Comparison of ENCODE assay signal across 8 cellular contexts in the genomic region with DNA sequence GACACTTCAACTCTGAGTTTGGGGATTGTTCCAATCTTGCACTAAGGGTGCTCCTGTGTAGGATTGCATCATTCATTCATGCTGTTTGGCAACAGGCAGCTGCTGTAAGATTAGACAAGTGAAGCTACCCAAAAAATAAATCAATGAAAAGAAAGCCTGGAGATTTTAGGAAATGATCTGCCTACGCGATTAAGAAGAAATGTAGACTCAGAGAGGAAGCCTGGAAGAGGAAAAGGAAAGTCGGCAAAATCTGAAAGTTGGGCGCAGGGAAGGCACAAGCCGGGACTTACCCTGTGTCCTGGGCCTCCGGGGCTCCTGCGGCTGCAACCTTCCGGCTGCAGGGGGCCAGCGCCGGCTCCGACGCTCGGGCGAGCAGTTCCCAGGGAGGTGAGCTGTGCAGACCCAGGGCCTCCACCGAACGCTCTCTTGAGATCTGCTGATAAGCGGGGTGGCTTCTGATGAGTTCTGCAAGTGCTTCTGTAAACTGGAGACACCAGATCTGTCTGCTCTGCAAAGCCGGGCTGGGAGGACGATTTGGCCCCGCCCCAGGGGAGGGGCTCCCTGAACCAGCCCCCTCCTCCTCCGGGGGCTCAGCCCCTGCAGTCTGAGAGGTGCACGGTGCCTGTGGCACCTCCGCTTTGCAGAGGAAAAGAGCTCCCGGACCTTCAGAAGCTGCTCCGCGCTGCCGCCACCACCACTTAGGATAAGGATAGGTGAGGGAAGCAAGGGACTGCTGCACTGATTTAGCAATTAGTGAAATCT. TPM values are rescaled to one million over a fixed set of nuclear protein-coding genes. Genes with fewer than 3 reads are reported as not detected.
DNase-seq lines count a peak whose midpoint lies in the region; ATAC-seq lines count a peak whose summit lies in the region.

No MANE protein-coding gene starts in this region.

- ATAC-seq in GM19455 (IDR thresholded peaks at IDR 0.05; ENCODE audit: unreplicated experiment): peak; percentile 99
- ATAC-seq in HG03571 (IDR thresholded peaks at IDR 0.05; ENCODE audit: unreplicated experiment): peak; percentile 98

- DNase-seq in COR-L47 (lab: John Stamatoyannopoulos, UW) (peak; percentile 85), NOMO-1 treated with DMSO at 0.1 percent for 48 hours (lab: John Stamatoyannopoulos, UW; ENCODE audit: unreplicated experiment) (peak; percentile 66), epidermal melanocyte (ENCODE audit: insufficient read length, low spot score) (peak; percentile 57), mucosa of gallbladder (ENCODE audit: low spot score) (peak; percentile 67)
- peak; percentile 30 to 37 (median 36) for DNase-seq in activated CD8-positive, alpha-beta memory T cell treated with anti-CD3 and anti-CD28 coated beads for 48 hours (ENCODE audit: low read depth in 2 of 3, low spot score in 2 of 3)
- DNase-seq in stimulated activated CD8-positive, alpha-beta memory T cell treated with anti-CD3 and anti-CD28 coated beads, Interleukin-4, amount 100 ng/mL, for 48 hours: peak; percentile 83

RNA-seq across cellular contexts. Expression of a gene that starts 17.4 kb away (rescaled TPM):
- total RNA-seq in mucosa of gallbladder: 33.4 TPM

RNA-seq across cellular contexts. Expression of a gene that starts 17.7 kb away (rescaled TPM):
- 87.6 TPM for total RNA-seq in mucosa of gallbladder

RNA-seq across cellular contexts. Expression of a gene that starts 30.2 kb away (rescaled TPM):
- 245 TPM for total RNA-seq in mucosa of gallbladder

RNA-seq across cellular contexts. Expression of a gene that starts 58.9 kb away (rescaled TPM):
- 0.89 TPM for total RNA-seq in mucosa of gallbladder

Comparison
In these comparisons a context has a peak if more than half of its experiments do, and no peak if none do; other contexts are left out.
1. Peak in every context shown above with its lines: DNase-seq and ATAC-seq.